Comparison of ENCODE assay signal across 14 cellular contexts in the genomic region with DNA sequence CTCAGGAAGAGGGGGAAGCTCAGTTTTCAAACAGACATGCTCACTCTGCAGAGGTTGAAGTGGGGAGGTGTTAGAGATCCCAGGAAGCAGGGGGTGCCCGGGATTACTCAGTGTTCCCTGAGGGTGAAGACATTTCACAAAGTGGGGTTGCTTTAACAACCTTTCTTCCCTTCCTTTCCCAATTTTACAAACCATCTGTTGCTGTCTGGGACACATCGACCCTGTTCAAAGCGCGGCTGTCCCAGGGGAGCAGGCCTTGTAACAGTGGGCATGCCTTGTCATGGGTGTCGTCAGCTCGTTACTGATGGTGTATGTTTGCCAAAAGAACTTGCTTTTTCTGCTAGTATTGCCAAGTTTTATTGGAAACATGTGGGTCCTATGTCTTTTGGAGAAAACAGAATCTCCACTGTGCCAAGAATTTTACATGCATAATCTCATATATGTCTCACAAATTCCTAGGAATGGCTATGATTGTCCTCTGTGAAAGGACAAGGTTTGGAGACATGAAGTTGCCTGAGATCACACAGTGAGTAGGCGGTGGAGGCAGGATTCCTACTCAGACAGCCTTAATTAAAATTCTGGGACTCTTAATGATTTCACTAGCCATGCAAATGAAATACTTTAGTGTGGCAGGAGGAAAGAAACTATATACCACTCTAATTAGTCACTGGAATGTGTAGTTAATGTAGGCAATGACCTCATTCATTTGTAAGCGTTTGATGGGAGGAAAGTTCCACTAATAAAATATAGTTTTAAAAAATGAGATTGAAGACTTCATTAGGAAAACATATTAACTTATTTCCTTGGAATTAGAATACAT.
A peak's percentile ranks its signal among the peaks of the same experiment; 100 is the strongest.
DNase-seq lines count a peak whose midpoint lies in the region; TF ChIP-seq lines count a peak whose summit lies in the region.
"Had no signal": no experiment of that assay in that cellular context is flagged by ENCODE, and none has a peak within 500 bp of the region (broad histone marks: within the 10 kb centered on the region; RNA-seq: fewer than 3 reads in every experiment).

No MANE protein-coding gene starts in this region.

- H3K4me3 ChIP-seq in fibroblast of the aortic adventitia (ENCODE audit: low read depth, low read length), result no peak overlapping the region
- H3K4me3 ChIP-seq: gastrocnemius medialis, lung had no signal

- peaks cover 33% of the 10 kb centered on the region for H3K27me3 Mint-ChIP-seq in activated T-cell treated with anti-CD3 and anti-CD28 coated beads, Interleukin-2, amount 50 U/mL, for 24 hours
- no peaks in the 10 kb centered on the region for H3K27me3 Mint-ChIP-seq in endothelial cell (ENCODE audit: unreplicated experiment)

- DNase-seq in DMS 273 treated with DMSO at 0.1 percent for 48 hours (lab: John Stamatoyannopoulos, UW) (peak; percentile 22), T1000 (lab: John Stamatoyannopoulos, UW) (peak; percentile 32), fibroblast of the aortic adventitia (ENCODE audit: low read depth) (peak; percentile 92), posterior vena cava (ENCODE audit: low spot score) (peak; percentile 88), endothelial cell (ENCODE audit: low spot score) (no peak), NCI-H526 (lab: John Stamatoyannopoulos, UW) (no peak)
- no peak for DNase-seq in activated T-cell treated with anti-CD3 and anti-CD28 coated beads, Interleukin-2, amount 50 U/mL, for 24 hours
- DNase-seq in stimulated activated CD8-positive, alpha-beta memory T cell treated with anti-CD3 and anti-CD28 coated beads, Interleukin-4, amount 100 ng/mL, for 48 hours, result no peak
- DNase-seq: CD8-positive, alpha-beta T cell; NCI-H1105 treated with DMSO at 0.1 percent for 48 hours; NK-92 treated with Interleukin-12 subunit alpha and Interleukin-12 subunit beta, amount 100 ng/mL, for 24 hours; T-helper 2 cell had no signal

- H3K36me3 Mint-ChIP-seq in activated T-cell treated with anti-CD3 and anti-CD28 coated beads, Interleukin-2, amount 50 U/mL, for 24 hours (ENCODE audit: low read depth), result no peaks in the 10 kb centered on the region
- peaks cover 7% of the 10 kb centered on the region for H3K36me3 Mint-ChIP-seq in endothelial cell (ENCODE audit: low read depth, unreplicated experiment)
- H3K36me3 Mint-ChIP-seq: CD8-positive, alpha-beta T cell had no signal

- H3K9me3 Mint-ChIP-seq in activated T-cell treated with anti-CD3 and anti-CD28 coated beads, Interleukin-2, amount 50 U/mL, for 24 hours, result no peaks in the 10 kb centered on the region
- H3K9me3 Mint-ChIP-seq in endothelial cell (ENCODE audit: unreplicated experiment), result no peaks in the 10 kb centered on the region
- H3K9me3 Mint-ChIP-seq: CD8-positive, alpha-beta T cell had no signal

- no peak overlapping the region for H3K27ac Mint-ChIP-seq in activated T-cell treated with anti-CD3 and anti-CD28 coated beads, Interleukin-2, amount 50 U/mL, for 24 hours
- H3K27ac Mint-ChIP-seq in endothelial cell (ENCODE audit: unreplicated experiment), result no peak overlapping the region
- H3K27ac Mint-ChIP-seq: CD8-positive, alpha-beta T cell had no signal

- TF ChIP-seq CTCF in fibroblast of the aortic adventitia (IDR thresholded peaks at IDR 0.05; ENCODE audit: insufficient read depth, low read length) (no peak), endothelial cell (IDR thresholded peaks at IDR 0.05; ENCODE audit: unreplicated experiment) (no peak)

- H3K4me1 Mint-ChIP-seq in activated T-cell treated with anti-CD3 and anti-CD28 coated beads, Interleukin-2, amount 50 U/mL, for 24 hours (ENCODE audit: low read depth), result no peaks in the 10 kb centered on the region
- no peaks in the 10 kb centered on the region for H3K4me1 Mint-ChIP-seq in endothelial cell (ENCODE audit: unreplicated experiment)

- H3K4me3 Mint-ChIP-seq in activated T-cell treated with anti-CD3 and anti-CD28 coated beads, Interleukin-2, amount 50 U/mL, for 24 hours, result no peak overlapping the region
- H3K4me3 Mint-ChIP-seq in endothelial cell (ENCODE audit: unreplicated experiment), result no peak overlapping the region
- H3K4me3 Mint-ChIP-seq: CD8-positive, alpha-beta T cell had no signal

- intact Hi-C loops in posterior vena cava (cut with DNase I), result no loop called here

Comparison
In these comparisons a context has a peak if more than half of its experiments do, and no peak if none do; other contexts are left out.
1. DNase-seq: peak in DMS 273 treated with DMSO at 0.1 percent for 48 hours (single experiment), T1000 (single experiment), fibroblast of the aortic adventitia (single experiment) and posterior vena cava (single experiment); none in activated T-cell treated with anti-CD3 and anti-CD28 coated beads, Interleukin-2, amount 50 U/mL, for 24 hours (single experiment), endothelial cell (single experiment), NCI-H526 (0 of 2) and stimulated activated CD8-positive, alpha-beta memory T cell treated with anti-CD3 and anti-CD28 coated beads, Interleukin-4, amount 100 ng/mL, for 48 hours (single experiment).